In the genomic region with DNA sequence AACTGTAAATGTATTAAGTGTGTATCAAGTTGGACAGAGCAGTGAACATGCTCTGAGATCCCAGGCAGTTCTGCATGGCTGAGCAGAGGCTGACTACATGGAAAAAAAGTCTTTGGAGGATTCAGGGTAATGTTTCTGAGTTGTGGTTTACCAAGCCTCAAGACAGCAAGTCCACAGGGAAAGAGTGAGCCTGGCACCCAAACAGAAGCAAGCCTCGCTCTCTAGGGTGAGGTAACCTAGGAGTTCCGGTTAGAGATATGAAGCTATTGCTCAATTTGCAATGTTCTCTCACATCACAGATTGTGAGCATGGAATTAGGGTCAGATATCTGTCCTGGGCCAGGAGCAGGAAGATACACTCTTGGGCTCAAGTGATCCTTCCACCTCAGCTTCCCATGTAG, we compare ENCODE assay signal across 12 cellular contexts.
A peak's percentile ranks its signal among the peaks of the same experiment; 100 is the strongest.
DNase-seq lines count a peak whose midpoint lies in the region; ATAC-seq and TF ChIP-seq lines count a peak whose summit lies in the region.
"Had no signal": no experiment of that assay in that cellular context is flagged by ENCODE, and none has a peak within 500 bp of the region (broad histone marks: within the 10 kb centered on the region; RNA-seq: fewer than 3 reads in every experiment).

No MANE protein-coding gene starts in this region.

- H3K9me3 ChIP-seq in left lung = no peaks in the 10 kb centered on the region

- no peak overlapping the region for H3K27ac ChIP-seq in left lung

- ATAC-seq in left lung (peak; percentile 54), HG03457 (IDR thresholded peaks at IDR 0.05; ENCODE audit: unreplicated experiment) (no peak)

- H3K4me3 ChIP-seq in astrocyte of the spinal cord (ENCODE audit: low read depth, low read length) (no peak overlapping the region), left lung (no peak overlapping the region)

- no peaks in the 10 kb centered on the region for H3K36me3 ChIP-seq in left lung

- no peaks in the 10 kb centered on the region for H3K27me3 ChIP-seq in left lung

- intact Hi-C loops in left lung (cut with DNase I) = no loop called here

- in situ Hi-C loops in astrocyte of the spinal cord (cut with HindIII; ENCODE audit: low sequenced_read_pairs) = no loop called here

- peaks cover 0 to 7% of the 10 kb centered on the region in 2 donors for H3K4me1 ChIP-seq in left lung

- peak; percentile 38 for DNase-seq in CD1c-positive myeloid dendritic cell (ENCODE audit: extremely low spot score)
- peak; percentile 19 to 49 for DNase-seq in Kasumi-1 (lab: John Stamatoyannopoulos, UW)
- DNase-seq in astrocyte of the spinal cord (ENCODE audit: low read depth, low spot score) = peak; percentile 45
- no peak for DNase-seq in left lung
- DNase-seq in NCI-H524 treated with DMSO at 0.1 percent for 48 hours (lab: John Stamatoyannopoulos, UW) = no peak
- no peak for DNase-seq in central memory CD4-positive, alpha-beta T cell
- no peak for DNase-seq in NCI-H2196 treated with DMSO at 0.1 percent for 48 hours (lab: John Stamatoyannopoulos, UW; ENCODE audit: unreplicated experiment)
- DNase-seq: activated T-cell treated with anti-CD3 and anti-CD28 coated beads, Interleukin-2, amount 50 U/mL, for 48 hours; CD4-positive, alpha-beta T cell; NCI-H2081 treated with DMSO at 0.1 percent for 48 hours; stimulated activated naive B cell treated with anti-CD40 and anti-IgM and Interleukin-4, amounts not matched to agents 10 μg/mL and 1 μg/mL and 100 μg/mL, for 72 hours had no signal

- TF ChIP-seq CTCF in astrocyte of the spinal cord (IDR thresholded peaks at IDR 0.05; ENCODE audit: low read depth, low read length) (no peak), left lung (IDR thresholded peaks at IDR 0.05) (no peak)

Comparison
In these comparisons a context has a peak if more than half of its experiments do, and no peak if none do; other contexts are left out.
1. DNase-seq: peak in CD1c-positive myeloid dendritic cell (single experiment), Kasumi-1 (2 of 2) and astrocyte of the spinal cord (single experiment); none in left lung (0 of 2), NCI-H524 treated with DMSO at 0.1 percent for 48 hours (single experiment), central memory CD4-positive, alpha-beta T cell (single experiment) and NCI-H2196 treated with DMSO at 0.1 percent for 48 hours (single experiment).